ENCODE assay signal across 16 cellular contexts in the genomic region with DNA sequence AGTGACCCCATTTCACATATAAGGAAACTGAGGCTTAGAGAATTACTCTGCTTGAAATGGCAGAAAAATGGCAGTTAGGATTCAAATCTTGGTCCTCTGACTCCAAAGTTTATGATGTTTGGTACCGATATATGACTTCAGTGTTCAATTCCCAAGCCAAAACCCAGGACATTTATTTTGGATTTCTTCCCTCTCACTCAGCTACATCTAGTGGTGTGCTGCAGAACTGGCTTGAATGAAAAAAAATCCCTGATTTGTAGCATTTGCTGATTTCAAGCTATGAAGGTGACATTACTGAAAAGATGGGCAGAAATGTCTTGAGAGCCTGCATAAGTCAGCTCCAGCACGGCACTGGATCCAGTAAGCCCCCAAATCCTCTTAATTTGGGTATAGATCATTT.
A peak's percentile ranks its signal among the peaks of the same experiment; 100 is the strongest.
DNase-seq lines count a peak whose midpoint lies in the region; ATAC-seq, FAIRE-seq and TF ChIP-seq lines count a peak whose summit lies in the region.
"Had no signal": no experiment of that assay in that cellular context is flagged by ENCODE, and none has a peak within 500 bp of the region (broad histone marks: within the 10 kb centered on the region; RNA-seq: fewer than 3 reads in every experiment).

No MANE protein-coding gene starts in this region.

- TF ChIP-seq CTCF in Loucy (conservative IDR thresholded peaks at IDR 0.05; ENCODE audit: low read length) (0 out of 2 replicates have a peak, but pooled peaks have one; percentile 19), H1 (IDR thresholded peaks at IDR 0.05; ENCODE audit: control extremely low read depth in 1 of 3, insufficient read depth in 1 of 3, low read depth in 1 of 3, low read length in 3 of 3) (peak in 2 of 3 experiments; percentile 10 to 36; a peak in 2 of 4 replicates), osteocyte (IDR thresholded peaks at IDR 0.05) (peak; percentile 66)

- H2BK120ac ChIP-seq in H1 (replicated peaks; ENCODE audit: low read depth, low read length), result no peak overlapping the region

- no peak overlapping the region for H2BK5ac ChIP-seq in H1 (ENCODE audit: low read depth, low read length)

- H3K4me3 ChIP-seq in Loucy (ENCODE audit: low read length, poor library complexity, severe bottlenecking) (no peak overlapping the region), H1 (ENCODE audit: extremely low read depth in 1 of 4, insufficient read depth in 2 of 4, low read depth in 3 of 4, low read length in 4 of 4) (no peak overlapping the region)
- H3K4me3 ChIP-seq: PC-9 had no signal

- H2AK5ac ChIP-seq in H1 (ENCODE audit: low read depth, low read length), result no peak overlapping the region

- CTCF ChIA-PET in H1 (lab: Charles Lee; ENCODE audit: partially characterized antibody), result interaction anchor here (0.8 to 1.7 kb wide), 8 partner anchors 9 to 708 kb away, joined by 3 to 5 read pairs (median 4); no protein-coding TSS in a partner anchor

- peaks cover 4% of the 10 kb centered on the region for H3K9me3 Mint-ChIP-seq in osteocyte (ENCODE audit: unreplicated experiment)
- no peaks in the 10 kb centered on the region for H3K9me3 Mint-ChIP-seq in natural killer cell treated with Interleukin-12 subunit alpha and Interleukin-12 subunit beta and Interleukin-15 and Interleukin-18, amount 100 ng/mL, for 72 hours
- H3K9me3 Mint-ChIP-seq: activated naive CD8-positive, alpha-beta T cell treated with anti-CD3 and anti-CD28 coated beads, Interleukin-2, amount 10 ng/mL, durations not matched to agents 7 days and 5 days had no signal

- H3K36me3 ChIP-seq in Loucy (ENCODE audit: insufficient read depth, low read length) (no peaks in the 10 kb centered on the region), H1 (ENCODE audit: control insufficient read depth in 2 of 4, insufficient read depth in 4 of 4, low read length in 3 of 4) (no peaks in the 10 kb centered on the region)

- H3K27ac ChIP-seq in H1 (ENCODE audit: low read depth, low read length), result no peak overlapping the region
- H3K27ac ChIP-seq: PC-9 had no signal

- H2AFZ ChIP-seq in Loucy (ENCODE audit: low read length), result no peak overlapping the region
- no peak overlapping the region for H2AFZ ChIP-seq in H1 (ENCODE audit: low read length)
- H2AFZ ChIP-seq: PC-9 had no signal

- no peak overlapping the region for H4K91ac ChIP-seq in H1 (replicated peaks; ENCODE audit: insufficient read length, low read length)

- DNase-seq in ELR (ENCODE audit: low read depth) (peak; percentile 19), H1 (ENCODE audit: low read depth in 1 of 2, low spot score in 2 of 2) (no peak), osteocyte (ENCODE audit: extremely low spot score, unreplicated experiment) (no peak), SHP77 treated with DMSO at 0.1 percent for 48 hours (lab: John Stamatoyannopoulos, UW) (no peak)
- DNase-seq in natural killer cell treated with Interleukin-12 subunit alpha and Interleukin-12 subunit beta and Interleukin-15 and Interleukin-18, amount 100 ng/mL, for 72 hours (ENCODE audit: low spot score), result no peak
- DNase-seq: activated naive CD8-positive, alpha-beta T cell treated with anti-CD3 and anti-CD28 coated beads, Interleukin-2, amount 10 ng/mL, durations not matched to agents 7 days and 5 days; NCI-H1417 treated with DMSO at 0.1 percent for 48 hours; nucleus accumbens; PC-9; stimulated activated CD4-positive, alpha-beta T cell treated with anti-CD3 and anti-CD28 coated beads, Interleukin-2, amount 100 ng/mL, for 24 hours; stimulated activated naive CD8-positive, alpha-beta T cell treated with anti-CD3 and anti-CD28 coated beads, Interleukin-15, Interleukin-2, amounts not matched to agents 100 U/mL and 50 U/mL, for 24 hours; T-helper 9 cell had no signal

- WGBS in H1 (ENCODE audit: extremely low coverage in 1 of 2, insufficient coverage in 1 of 2, insufficient read length in 1 of 2, insufficient replicate concordance in 2 of 2, low coverage in 1 of 2, low lambda C conversion rate in 2 of 2, missing lambda C conversion rate in 1 of 2), 2 experiments, result 89% methylated on average over 2 of the region's 2 CpGs; no CpG with 5 or more reads in 1 of the 2 experiments

- no peaks in the 10 kb centered on the region for H3K9me2 ChIP-seq in Loucy (replicated peaks; ENCODE audit: low read depth, low read length)

- no peak for TF ChIP-seq EP300 in H1 (IDR thresholded peaks at IDR 0.05; ENCODE audit: borderline replicate concordance in 1 of 2, low read depth in 2 of 2, low read length in 2 of 2)

- no peak overlapping the region for H3K56ac ChIP-seq in H1 (replicated peaks; ENCODE audit: insufficient read length, low read depth, low read length)

- H3K27me3 Mint-ChIP-seq in osteocyte (ENCODE audit: unreplicated experiment), result no peaks in the 10 kb centered on the region
- H3K27me3 Mint-ChIP-seq in natural killer cell treated with Interleukin-12 subunit alpha and Interleukin-12 subunit beta and Interleukin-15 and Interleukin-18, amount 100 ng/mL, for 72 hours, result no peaks in the 10 kb centered on the region
- H3K27me3 Mint-ChIP-seq: activated naive CD8-positive, alpha-beta T cell treated with anti-CD3 and anti-CD28 coated beads, Interleukin-2, amount 10 ng/mL, durations not matched to agents 7 days and 5 days had no signal

- H4K5ac ChIP-seq in H1 (ENCODE audit: insufficient read length, low read depth, low read length), result no peak overlapping the region

- no peaks in the 10 kb centered on the region for H4K20me1 ChIP-seq in Loucy (ENCODE audit: insufficient read depth, low read length, poor library complexity, severe bottlenecking)
- H4K20me1 ChIP-seq in H1 (replicated peaks in 1 of 2; ENCODE audit: control insufficient read depth in 1 of 2, insufficient read depth in 2 of 2, low read length in 2 of 2), result no peaks in the 10 kb centered on the region

- no peaks in the 10 kb centered on the region for H3F3A ChIP-seq in Loucy (ENCODE audit: low read depth)

- H3K4me1 Mint-ChIP-seq in osteocyte (ENCODE audit: unreplicated experiment), result peaks cover 35% of the 10 kb centered on the region
- no peaks in the 10 kb centered on the region for H3K4me1 Mint-ChIP-seq in natural killer cell treated with Interleukin-12 subunit alpha and Interleukin-12 subunit beta and Interleukin-15 and Interleukin-18, amount 100 ng/mL, for 72 hours (ENCODE audit: low read depth in 2 of 2)
- H3K4me1 Mint-ChIP-seq: activated naive CD8-positive, alpha-beta T cell treated with anti-CD3 and anti-CD28 coated beads, Interleukin-2, amount 10 ng/mL, durations not matched to agents 7 days and 5 days had no signal

- no peak overlapping the region for H3K4me2 ChIP-seq in Loucy (ENCODE audit: low read depth, low read length, poor library complexity, severe bottlenecking)
- H3K4me2 ChIP-seq in H1 (ENCODE audit: insufficient read depth in 1 of 2, low read depth in 2 of 2, low read length in 2 of 2), result no peak overlapping the region
- H3K4me2 ChIP-seq: PC-9 had no signal

- H3K9ac ChIP-seq in Loucy (ENCODE audit: low read depth, low read length, poor library complexity, severe bottlenecking), result no peak overlapping the region
- no peak overlapping the region for H3K9ac ChIP-seq in H1 (replicated peaks in 1 of 4; ENCODE audit: extremely low read depth in 1 of 4, low read depth in 3 of 4, low read length in 3 of 4)

- H3K14ac ChIP-seq in H1 (ENCODE audit: insufficient read length), result no peak overlapping the region

- FAIRE-seq in H1 (lab: Jason Lieb, UNC), result no peak
- FAIRE-seq: endothelial cell of umbilical vein, islet of Langerhans had no signal

- H3K18ac ChIP-seq in H1 (ENCODE audit: extremely low read depth, low read length), result no peak overlapping the region

- H3K4me1 ChIP-seq in Loucy (ENCODE audit: insufficient read depth, low read length, poor library complexity, severe bottlenecking) (no peaks in the 10 kb centered on the region), H1 (replicated peaks in 1 of 4; ENCODE audit: control insufficient read depth in 3 of 4, insufficient read depth in 4 of 4, low read length in 3 of 4) (peaks cover 0 to 5% (median under 1%) of the 10 kb centered on the region in 4 experiments; a peak in 2 of 7 replicates)

- no peak for ATAC-seq in HG02623 (IDR thresholded peaks at IDR 0.05; ENCODE audit: unreplicated experiment)
- ATAC-seq in natural killer cell treated with Interleukin-12 subunit alpha and Interleukin-12 subunit beta and Interleukin-15 and Interleukin-18, amount 100 ng/mL, for 72 hours, result no peak
- ATAC-seq: stimulated activated naive CD8-positive, alpha-beta T cell treated with anti-CD3 and anti-CD28 coated beads, Interleukin-15, Interleukin-2, amounts not matched to agents 100 U/mL and 50 U/mL, for 24 hours had no signal

- no peak overlapping the region for H3K23ac ChIP-seq in H1 (ENCODE audit: insufficient read length)

- POLR2A ChIA-PET in H1 (lab: Charles Lee; ENCODE audit: partially characterized antibody), result no interaction called here

- peak; percentile 62 to 67 for TF ChIP-seq RAD21 in H1 (IDR thresholded peaks at IDR 0.05 in 1 of 2, conservative IDR thresholded peaks at IDR 0.05 in 1 of 2; ENCODE audit: low read depth in 2 of 2, low read length in 2 of 2)

- no peak overlapping the region for H2BK20ac ChIP-seq in H1 (ENCODE audit: low read length)

- no peak overlapping the region for H2BK15ac ChIP-seq in H1 (ENCODE audit: low read length)

- H3K79me2 ChIP-seq in Loucy (ENCODE audit: insufficient read depth, low read length), result no peaks in the 10 kb centered on the region
- H3K79me2 ChIP-seq in H1 (ENCODE audit: control insufficient read depth in 1 of 2, insufficient read depth in 2 of 2, low read length in 2 of 2), result no peaks in the 10 kb centered on the region

- H3K4ac ChIP-seq in H1 (replicated peaks; ENCODE audit: insufficient read length, low read depth, low read length), result no peak overlapping the region

- no peak overlapping the region for H2BK12ac ChIP-seq in H1 (ENCODE audit: low read depth, low read length)

- TF ChIP-seq POLR2A in H1 (IDR thresholded peaks at IDR 0.05; ENCODE audit: control extremely low read depth in 1 of 2, low read depth in 2 of 2, low read length in 2 of 2), result no peak

- H3K9me3 ChIP-seq in Loucy (ENCODE audit: insufficient read depth, low read depth, low read length), result no peaks in the 10 kb centered on the region
- no peaks in the 10 kb centered on the region for H3K9me3 ChIP-seq in H1 (ENCODE audit: insufficient read depth in 2 of 2, low read depth in 1 of 2, low read length in 1 of 2)

- no peaks in the 10 kb centered on the region for H3K36me3 Mint-ChIP-seq in osteocyte (ENCODE audit: unreplicated experiment)
- no peaks in the 10 kb centered on the region for H3K36me3 Mint-ChIP-seq in natural killer cell treated with Interleukin-12 subunit alpha and Interleukin-12 subunit beta and Interleukin-15 and Interleukin-18, amount 100 ng/mL, for 72 hours
- H3K36me3 Mint-ChIP-seq: activated naive CD8-positive, alpha-beta T cell treated with anti-CD3 and anti-CD28 coated beads, Interleukin-2, amount 10 ng/mL, durations not matched to agents 7 days and 5 days had no signal

- H3K27me3 ChIP-seq in Loucy (ENCODE audit: insufficient read depth, low read length, poor library complexity, severe bottlenecking) (no peaks in the 10 kb centered on the region), H1 (replicated peaks in 1 of 4; ENCODE audit: control insufficient read depth in 3 of 4, extremely low read depth in 1 of 4, insufficient read depth in 3 of 4, low read length in 3 of 4) (no peaks in the 10 kb centered on the region)

- H4K8ac ChIP-seq in H1 (ENCODE audit: extremely low read depth, insufficient read depth, low read length), result no peak overlapping the region

- no peak overlapping the region for H3K4me3 Mint-ChIP-seq in osteocyte (ENCODE audit: unreplicated experiment)
- no peak overlapping the region for H3K4me3 Mint-ChIP-seq in natural killer cell treated with Interleukin-12 subunit alpha and Interleukin-12 subunit beta and Interleukin-15 and Interleukin-18, amount 100 ng/mL, for 72 hours
- H3K4me3 Mint-ChIP-seq: activated naive CD8-positive, alpha-beta T cell treated with anti-CD3 and anti-CD28 coated beads, Interleukin-2, amount 10 ng/mL, durations not matched to agents 7 days and 5 days had no signal

- no peaks in the 10 kb centered on the region for H3K79me1 ChIP-seq in H1 (ENCODE audit: low read depth, low read length)

- H3K23me2 ChIP-seq in H1 (ENCODE audit: low read depth, low read length), result no peaks in the 10 kb centered on the region

- H3K27ac Mint-ChIP-seq in osteocyte (ENCODE audit: unreplicated experiment), result no peak overlapping the region
- no peak overlapping the region for H3K27ac Mint-ChIP-seq in natural killer cell treated with Interleukin-12 subunit alpha and Interleukin-12 subunit beta and Interleukin-15 and Interleukin-18, amount 100 ng/mL, for 72 hours
- H3K27ac Mint-ChIP-seq: activated naive CD8-positive, alpha-beta T cell treated with anti-CD3 and anti-CD28 coated beads, Interleukin-2, amount 10 ng/mL, durations not matched to agents 7 days and 5 days had no signal
